Comparison of ENCODE assay signal across 1 cellular context in genomic region chr1:19432943-19433609, GRCh38.
TF ChIP-seq lines count a peak whose summit lies in the region.

No MANE protein-coding gene starts in this region.

TF ChIP-seq in HEK293, 187 proteins besides CTCF, POLR2A, EP300 and RAD21 (continued from another document):
- TF ChIP-seq ZNF704 (tag by site-specific recombination; IDR thresholded peaks at IDR 0.05), result no peak
